Comparison of ENCODE assay signal across 11 cellular contexts in the genomic region with DNA sequence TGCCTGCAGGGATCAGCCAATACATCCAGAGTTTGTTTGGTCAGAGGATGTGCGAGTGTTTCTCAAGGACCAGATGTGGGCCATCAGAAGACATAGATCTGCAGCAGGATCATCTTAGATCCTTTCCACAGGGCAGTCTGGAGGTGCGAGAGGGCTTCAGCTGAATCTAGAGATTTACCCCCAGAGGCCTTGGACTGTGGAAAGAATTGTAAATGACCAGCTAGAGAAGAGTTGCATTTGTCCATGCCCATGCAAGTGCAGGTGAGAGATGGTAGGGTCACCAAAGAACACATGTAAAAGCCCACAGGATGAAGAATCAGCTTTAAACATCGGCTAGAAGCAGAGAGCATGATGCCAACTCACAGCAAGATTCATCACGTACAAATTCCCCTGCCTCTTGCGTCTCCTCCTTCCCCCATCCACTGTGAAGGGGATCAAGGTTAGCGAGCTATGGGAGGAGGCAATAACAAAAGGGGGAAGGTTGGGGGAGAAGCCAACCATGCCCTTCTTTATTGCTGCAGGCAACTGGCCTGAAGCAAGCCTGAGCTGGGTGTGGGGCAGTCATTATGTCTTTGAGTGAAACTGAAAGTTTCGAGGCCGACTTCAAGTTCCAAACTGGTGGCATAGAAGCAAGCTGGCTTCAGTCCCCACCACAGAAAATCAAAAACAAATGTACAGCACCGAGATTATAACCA.
DNase-seq lines count a peak whose midpoint lies in the region; ATAC-seq lines count a peak whose summit lies in the region.
"Had no signal": no experiment of that assay in that cellular context is flagged by ENCODE, and none has a peak within 500 bp of the region (broad histone marks: within the 10 kb centered on the region; RNA-seq: fewer than 3 reads in every experiment).

No MANE protein-coding gene starts in this region.

- CTCF ChIA-PET in activated CD4-positive, alpha-beta T cell treated with anti-CD3 and anti-CD28 coated beads for 36 hours (lab: Charles Lee): interaction anchor here (0.7 to 3.5 kb wide), 16 partner anchors 8 to 281 kb away, joined by 3 to 24 read pairs (median 4); a partner anchor contains a TSS

- H3K27ac Mint-ChIP-seq in activated CD4-positive, alpha-beta T cell treated with anti-CD3 and anti-CD28 coated beads for 36 hours: peak overlapping the region; percentile 92
- H3K27ac Mint-ChIP-seq in stimulated activated effector memory CD8-positive, alpha-beta T cell treated with anti-CD3 and anti-CD28 coated beads, Interleukin-12 subunit alpha, Interleukin-12 subunit beta, amount 100 ng/mL, for 72 hours: peak overlapping the region; percentile 89

- DNase-seq in activated CD4-positive, alpha-beta T cell treated with anti-CD3 and anti-CD28 coated beads for 36 hours: peak; percentile 53
- DNase-seq in activated CD4-positive, alpha-beta T cell treated with anti-CD3 and anti-CD28 coated beads for 4 hours: no peak
- peak; percentile 40 for DNase-seq in activated naive CD4-positive, alpha-beta T cell treated with Interleukin-2 at 50 U/mL for 16 hours
- peak in 1 of 2 donors; percentile 65 for DNase-seq in stimulated activated effector memory CD8-positive, alpha-beta T cell treated with anti-CD3 and anti-CD28 coated beads, Interleukin-12 subunit alpha, Interleukin-12 subunit beta, amount 100 ng/mL, for 72 hours (ENCODE audit: low spot score in 2 of 2)
- DNase-seq in NCI-H1694 (lab: John Stamatoyannopoulos, UW): no peak
- no peak for DNase-seq in HPDE6-E6E7 (ENCODE audit: extremely low spot score)
- DNase-seq: activated gamma-delta T cell, mesendoderm, SHP77 had no signal

- POLR2A ChIA-PET in activated CD4-positive, alpha-beta T cell treated with anti-CD3 and anti-CD28 coated beads for 36 hours (lab: Charles Lee): interaction anchor here (0.7 to 1.5 kb wide), 3 partner anchors 10 to 377 kb away, joined by 3 read pairs; no protein-coding TSS in a partner anchor

- peaks cover 68% of the 10 kb centered on the region for H3K4me1 Mint-ChIP-seq in activated CD4-positive, alpha-beta T cell treated with anti-CD3 and anti-CD28 coated beads for 36 hours
- peaks cover 64% of the 10 kb centered on the region for H3K4me1 Mint-ChIP-seq in stimulated activated effector memory CD8-positive, alpha-beta T cell treated with anti-CD3 and anti-CD28 coated beads, Interleukin-12 subunit alpha, Interleukin-12 subunit beta, amount 100 ng/mL, for 72 hours

- H3K9me3 Mint-ChIP-seq in activated CD4-positive, alpha-beta T cell treated with anti-CD3 and anti-CD28 coated beads for 36 hours (ENCODE audit: low read depth): no peaks in the 10 kb centered on the region
- no peaks in the 10 kb centered on the region for H3K9me3 Mint-ChIP-seq in stimulated activated effector memory CD8-positive, alpha-beta T cell treated with anti-CD3 and anti-CD28 coated beads, Interleukin-12 subunit alpha, Interleukin-12 subunit beta, amount 100 ng/mL, for 72 hours

- peaks cover 36% of the 10 kb centered on the region for H3K36me3 Mint-ChIP-seq in activated CD4-positive, alpha-beta T cell treated with anti-CD3 and anti-CD28 coated beads for 36 hours (ENCODE audit: low read depth)
- no peaks in the 10 kb centered on the region for H3K36me3 Mint-ChIP-seq in stimulated activated effector memory CD8-positive, alpha-beta T cell treated with anti-CD3 and anti-CD28 coated beads, Interleukin-12 subunit alpha, Interleukin-12 subunit beta, amount 100 ng/mL, for 72 hours

- peak overlapping the region; percentile 64 for H3K4me3 Mint-ChIP-seq in activated CD4-positive, alpha-beta T cell treated with anti-CD3 and anti-CD28 coated beads for 36 hours
- H3K4me3 Mint-ChIP-seq in stimulated activated effector memory CD8-positive, alpha-beta T cell treated with anti-CD3 and anti-CD28 coated beads, Interleukin-12 subunit alpha, Interleukin-12 subunit beta, amount 100 ng/mL, for 72 hours: peak overlapping the region; percentile 77

- peak; percentile 68 for ATAC-seq in activated CD4-positive, alpha-beta T cell treated with anti-CD3 and anti-CD28 coated beads for 36 hours
- peak; percentile 64 for ATAC-seq in HG02759 (IDR thresholded peaks at IDR 0.05; ENCODE audit: unreplicated experiment)
- ATAC-seq in stimulated activated effector memory CD8-positive, alpha-beta T cell treated with anti-CD3 and anti-CD28 coated beads, Interleukin-12 subunit alpha, Interleukin-12 subunit beta, amount 100 ng/mL, for 72 hours: peak; percentile 74
- no peak for ATAC-seq in GM21447 (IDR thresholded peaks at IDR 0.05; ENCODE audit: unreplicated experiment)

- H3K27me3 Mint-ChIP-seq in activated CD4-positive, alpha-beta T cell treated with anti-CD3 and anti-CD28 coated beads for 36 hours: no peaks in the 10 kb centered on the region

- intact Hi-C loops in activated CD4-positive, alpha-beta T cell treated with anti-CD3 and anti-CD28 coated beads for 36 hours (cut with DNase I, micrococcal nuclease): loop anchor here in 1 of 2 experiments (1.0 to 5.0 kb wide), 2 partner anchors 9 to 47 kb away; no protein-coding TSS in a partner anchor

Comparison
In these comparisons a context has a peak if more than half of its experiments do, and no peak if none do; other contexts are left out.
1. DNase-seq: peak in activated CD4-positive, alpha-beta T cell treated with anti-CD3 and anti-CD28 coated beads for 36 hours (single experiment) and activated naive CD4-positive, alpha-beta T cell treated with Interleukin-2 at 50 U/mL for 16 hours (single experiment); none in activated CD4-positive, alpha-beta T cell treated with anti-CD3 and anti-CD28 coated beads for 4 hours (0 of 2), NCI-H1694 (single experiment) and HPDE6-E6E7 (single experiment).